ENCODE assay signal across 8 cellular contexts in genomic region chr11:111937461-111937769, GRCh38. TPM values are rescaled to one million over a fixed set of nuclear protein-coding genes. Genes with fewer than 3 reads are reported as not detected.
A peak's percentile ranks its signal among the peaks of the same experiment; 100 is the strongest.
DNase-seq lines count a peak whose midpoint lies in the region; ATAC-seq and TF ChIP-seq lines count a peak whose summit lies in the region.

No MANE protein-coding gene starts in this region.

- peaks cover 21% of the 10 kb centered on the region for H3K4me1 Mint-ChIP-seq in T-helper 17 cell

- H3K9me3 ChIP-seq in T-helper 17 cell (ENCODE audit: control insufficient read depth, low read length, poor library complexity, severe bottlenecking): no peaks in the 10 kb centered on the region

- peak overlapping the region; percentile 92 for H3K4me3 Mint-ChIP-seq in T-helper 17 cell

- H3K27me3 Mint-ChIP-seq in T-helper 17 cell: peaks cover 5% of the 10 kb centered on the region

- no peak for TF ChIP-seq CTCF in GM12864 (IDR thresholded peaks at IDR 0.05; ENCODE audit: low read depth, low read length, missing control alignments)
- no peak for TF ChIP-seq CTCF in foreskin keratinocyte (conservative IDR thresholded peaks at IDR 0.05)
- no peak for TF ChIP-seq CTCF in retinal pigment epithelial cell (conservative IDR thresholded peaks at IDR 0.05; ENCODE audit: low read depth, low read length)

- H3K4me3 ChIP-seq in GM12864 (ENCODE audit: low read depth, low read length): peak overlapping the region; percentile 57
- H3K4me3 ChIP-seq in retinal pigment epithelial cell (ENCODE audit: low read length): peak overlapping the region; percentile 68

- peaks cover 16% of the 10 kb centered on the region for H3K4me1 ChIP-seq in foreskin keratinocyte

- H3K27ac Mint-ChIP-seq in T-helper 17 cell: peak overlapping the region; percentile 86

- ATAC-seq in T-helper 17 cell (no peak), foreskin keratinocyte (no peak), GM21515 (IDR thresholded peaks at IDR 0.05; ENCODE audit: unreplicated experiment) (no peak)

- H3K27me3 ChIP-seq in foreskin keratinocyte: no peaks in the 10 kb centered on the region

- no peaks in the 10 kb centered on the region for H3K36me3 Mint-ChIP-seq in T-helper 17 cell (ENCODE audit: low read depth)

- H3K27ac ChIP-seq in foreskin keratinocyte: peak overlapping the region; percentile 25

- DNase-seq in GM12864 (ENCODE audit: low read depth) (no peak), T-helper 17 cell (no peak), foreskin keratinocyte (no peak), retinal pigment epithelial cell (ENCODE audit: low read depth) (no peak), SW 1271 (lab: John Stamatoyannopoulos, UW) (no peak), dermis blood vessel endothelial cell (no peak), NK-92 (lab: John Stamatoyannopoulos, UW; ENCODE audit: unreplicated experiment) (no peak)

RNA-seq across cellular contexts. Expression of gene DIXDC1, which starts 0.3 kb away (rescaled TPM):
- total RNA-seq in T-helper 17 cell (under 1 TPM; 0.42 to 0.96 TPM), foreskin keratinocyte (4.7 and 7.3 TPM in 2 replicates), dermis blood vessel endothelial cell (17.7 and 30.8 TPM in 2 replicates)
- polyA plus RNA-seq in foreskin keratinocyte: 1.3 TPM in 2 replicates

RNA-seq across cellular contexts. Expression of gene C11orf52, which starts 18.7 kb away (rescaled TPM):
- total RNA-seq in T-helper 17 cell: not detected
- 1.2 and 2.0 TPM in 2 replicates for total RNA-seq in foreskin keratinocyte
- polyA plus RNA-seq in foreskin keratinocyte: 1.5 and 3.0 TPM in 2 replicates
- total RNA-seq in dermis blood vessel endothelial cell: 0.17 and 0.47 TPM in 2 replicates

RNA-seq across cellular contexts. Expression of gene HSPB2, which starts 24.9 kb away (rescaled TPM):
- total RNA-seq in T-helper 17 cell: not detected
- not detected in 2 replicates for total RNA-seq in foreskin keratinocyte
- polyA plus RNA-seq in foreskin keratinocyte: 0.11 TPM in 1 of 2 replicates, not detected in the other
- total RNA-seq in dermis blood vessel endothelial cell: not detected in 2 replicates

RNA-seq across cellular contexts. Expression of gene CRYAB, which starts 25.8 kb away (rescaled TPM):
- total RNA-seq in T-helper 17 cell: not detected
- 0.85 and 2.0 TPM in 2 replicates for total RNA-seq in foreskin keratinocyte
- 1.0 and 1.2 TPM in 2 replicates for polyA plus RNA-seq in foreskin keratinocyte
- total RNA-seq in dermis blood vessel endothelial cell: 1.0 and 1.7 TPM in 2 replicates

RNA-seq across cellular contexts. Expression of gene CFAP68, which starts 58.1 kb away (rescaled TPM):
- total RNA-seq in T-helper 17 cell: 10 to 100 TPM; 19.0 to 23.8 TPM
- total RNA-seq in foreskin keratinocyte: 22.3 and 23.7 TPM in 2 replicates
- polyA plus RNA-seq in foreskin keratinocyte: 35.3 and 36.3 TPM in 2 replicates
- total RNA-seq in dermis blood vessel endothelial cell: 5.3 and 5.7 TPM in 2 replicates
